1 cellular context compared by ENCODE assay signal in the genomic region with DNA sequence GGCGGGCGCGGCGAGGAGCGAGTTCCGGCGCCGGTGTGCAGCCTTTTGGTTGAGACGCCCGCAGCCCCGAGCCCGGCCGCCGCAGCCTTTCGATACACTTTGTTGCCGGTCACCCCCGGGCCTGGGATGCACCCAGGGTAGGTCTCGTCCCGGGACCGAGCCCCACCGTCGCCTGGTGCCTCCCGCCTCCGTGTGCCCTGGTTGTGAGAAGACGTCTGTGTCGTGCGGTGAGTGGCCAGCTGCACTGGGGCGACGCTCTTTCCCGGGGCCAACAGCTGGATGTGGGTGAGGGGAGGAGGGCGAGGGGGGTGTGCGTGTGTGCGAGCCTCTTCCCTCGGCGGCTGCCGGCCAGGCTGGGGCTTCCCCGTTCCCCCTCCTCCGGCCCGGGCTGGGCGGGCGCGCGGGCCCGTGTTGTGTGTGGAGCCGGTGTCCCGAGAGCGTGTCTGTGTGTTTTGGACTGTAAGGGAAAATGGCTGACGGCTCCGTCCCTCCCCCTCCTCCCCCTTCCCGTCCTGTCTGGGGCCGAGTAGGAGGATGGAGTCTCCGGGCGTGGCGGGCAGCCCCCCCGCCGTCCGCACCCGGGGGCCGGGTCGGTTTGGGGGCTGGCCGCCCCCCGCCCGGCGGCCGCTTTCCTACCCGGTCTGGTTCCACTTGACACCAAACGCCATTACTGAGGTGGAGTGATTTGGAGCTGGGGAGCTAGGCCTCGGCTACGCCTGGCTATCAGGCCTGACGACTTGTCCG.
TF ChIP-seq lines count a peak whose summit lies in the region.

No MANE protein-coding gene starts in this region.

TF ChIP-seq in HEK293, 187 proteins besides CTCF, POLR2A, EP300 and RAD21 (continued from another document):
- TF ChIP-seq KLF1 (tag by site-specific recombination; IDR thresholded peaks at IDR 0.05): peak; percentile 8; the same call in 1 of the 2 replicates
- TF ChIP-seq ZNF423 (tag by site-specific recombination; IDR thresholded peaks at IDR 0.05): peak; percentile 57; the same call in 1 of the 2 replicates
- TF ChIP-seq ZNF202 (tag by site-specific recombination; IDR thresholded peaks at IDR 0.05; ENCODE audit: borderline replicate concordance): no peak
- peak; percentile 46; the same call in 1 of the 2 replicates for TF ChIP-seq EGR2 (tag by site-specific recombination; IDR thresholded peaks at IDR 0.05; ENCODE audit: low read depth)
- TF ChIP-seq KLF9 (tag by site-specific recombination; IDR thresholded peaks at IDR 0.05; ENCODE audit: low read depth): peak; percentile 75; the same call in 1 of the 2 replicates
- TF ChIP-seq, protein P1, sequence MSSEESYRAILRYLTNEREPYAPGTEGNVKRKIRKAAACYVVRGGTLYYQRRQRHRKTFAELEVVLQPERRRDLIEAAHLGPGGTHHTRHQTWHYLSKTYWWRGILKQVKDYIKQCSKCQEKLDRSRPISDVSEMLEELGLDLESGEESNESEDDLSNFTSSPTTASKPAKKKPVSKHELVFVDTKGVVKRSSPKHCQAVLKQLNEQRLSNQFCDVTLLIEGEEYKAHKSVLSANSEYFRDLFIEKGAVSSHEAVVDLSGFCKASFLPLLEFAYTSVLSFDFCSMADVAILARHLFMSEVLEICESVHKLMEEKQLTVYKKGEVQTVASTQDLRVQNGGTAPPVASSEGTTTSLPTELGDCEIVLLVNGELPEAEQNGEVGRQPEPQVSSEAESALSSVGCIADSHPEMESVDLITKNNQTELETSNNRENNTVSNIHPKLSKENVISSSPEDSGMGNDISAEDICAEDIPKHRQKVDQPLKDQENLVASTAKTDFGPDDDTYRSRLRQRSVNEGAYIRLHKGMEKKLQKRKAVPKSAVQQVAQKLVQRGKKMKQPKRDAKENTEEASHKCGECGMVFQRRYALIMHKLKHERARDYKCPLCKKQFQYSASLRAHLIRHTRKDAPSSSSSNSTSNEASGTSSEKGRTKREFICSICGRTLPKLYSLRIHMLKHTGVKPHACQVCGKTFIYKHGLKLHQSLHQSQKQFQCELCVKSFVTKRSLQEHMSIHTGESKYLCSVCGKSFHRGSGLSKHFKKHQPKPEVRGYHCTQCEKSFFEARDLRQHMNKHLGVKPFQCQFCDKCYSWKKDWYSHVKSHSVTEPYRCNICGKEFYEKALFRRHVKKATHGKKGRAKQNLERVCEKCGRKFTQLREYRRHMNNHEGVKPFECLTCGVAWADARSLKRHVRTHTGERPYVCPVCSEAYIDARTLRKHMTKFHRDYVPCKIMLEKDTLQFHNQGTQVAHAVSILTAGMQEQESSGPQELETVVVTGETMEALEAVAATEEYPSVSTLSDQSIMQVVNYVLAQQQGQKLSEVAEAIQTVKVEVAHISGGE (tag by site-specific recombination; conservative IDR thresholded peaks at IDR 0.05; ENCODE audit: low read depth): peak; percentile 41
- TF ChIP-seq ZNF140 (tag by site-specific recombination; IDR thresholded peaks at IDR 0.05): no peak
- TF ChIP-seq, protein P2, sequence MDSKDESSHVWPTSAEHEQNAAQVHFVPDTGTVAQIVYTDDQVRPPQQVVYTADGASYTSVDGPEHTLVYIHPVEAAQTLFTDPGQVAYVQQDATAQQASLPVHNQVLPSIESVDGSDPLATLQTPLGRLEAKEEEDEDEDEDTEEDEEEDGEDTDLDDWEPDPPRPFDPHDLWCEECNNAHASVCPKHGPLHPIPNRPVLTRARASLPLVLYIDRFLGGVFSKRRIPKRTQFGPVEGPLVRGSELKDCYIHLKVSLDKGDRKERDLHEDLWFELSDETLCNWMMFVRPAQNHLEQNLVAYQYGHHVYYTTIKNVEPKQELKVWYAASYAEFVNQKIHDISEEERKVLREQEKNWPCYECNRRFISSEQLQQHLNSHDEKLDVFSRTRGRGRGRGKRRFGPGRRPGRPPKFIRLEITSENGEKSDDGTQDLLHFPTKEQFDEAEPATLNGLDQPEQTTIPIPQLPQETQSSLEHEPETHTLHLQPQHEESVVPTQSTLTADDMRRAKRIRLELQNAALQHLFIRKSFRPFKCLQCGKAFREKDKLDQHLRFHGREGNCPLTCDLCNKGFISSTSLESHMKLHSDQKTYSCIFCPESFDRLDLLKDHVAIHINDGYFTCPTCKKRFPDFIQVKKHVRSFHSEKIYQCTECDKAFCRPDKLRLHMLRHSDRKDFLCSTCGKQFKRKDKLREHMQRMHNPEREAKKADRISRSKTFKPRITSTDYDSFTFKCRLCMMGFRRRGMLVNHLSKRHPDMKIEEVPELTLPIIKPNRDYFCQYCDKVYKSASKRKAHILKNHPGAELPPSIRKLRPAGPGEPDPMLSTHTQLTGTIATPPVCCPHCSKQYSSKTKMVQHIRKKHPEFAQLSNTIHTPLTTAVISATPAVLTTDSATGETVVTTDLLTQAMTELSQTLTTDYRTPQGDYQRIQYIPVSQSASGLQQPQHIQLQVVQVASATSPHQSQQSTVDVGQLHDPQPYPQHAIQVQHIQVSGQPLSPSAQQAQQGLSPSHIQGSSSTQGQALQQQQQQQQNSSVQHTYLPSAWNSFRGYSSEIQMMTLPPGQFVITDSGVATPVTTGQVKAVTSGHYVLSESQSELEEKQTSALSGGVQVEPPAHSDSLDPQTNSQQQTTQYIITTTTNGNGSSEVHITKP (tag by site-specific recombination; IDR thresholded peaks at IDR 0.05): peak; percentile 31; the same call in 1 of the 2 replicates
- TF ChIP-seq MYNN (tag by site-specific recombination; IDR thresholded peaks at IDR 0.05; ENCODE audit: borderline replicate concordance): no peak
- no peak for TF ChIP-seq ZNF549 (tag by site-specific recombination; IDR thresholded peaks at IDR 0.05)
- TF ChIP-seq KLF8 (tag by site-specific recombination; IDR thresholded peaks at IDR 0.05): peak; percentile 80
- peak; percentile 96 for TF ChIP-seq ZBTB20 (tag by site-specific recombination; IDR thresholded peaks at IDR 0.05)
- TF ChIP-seq ZSCAN30 (tag by site-specific recombination; IDR thresholded peaks at IDR 0.05): peak; percentile 46; the same call in 1 of the 2 replicates
- no peak for TF ChIP-seq ZBTB48 (tag by site-specific recombination; IDR thresholded peaks at IDR 0.05)
- 0 out of 2 replicates have a peak, but pooled peaks have one; percentile 13 for TF ChIP-seq ZNF184 (tag by site-specific recombination; IDR thresholded peaks at IDR 0.05)
- TF ChIP-seq MEIS1 (CRISPR knock-in tag; IDR thresholded peaks at IDR 0.05; ENCODE audit: borderline replicate concordance): peak; percentile 47; the same call in 1 of the 2 replicates
- TF ChIP-seq, protein P3, sequence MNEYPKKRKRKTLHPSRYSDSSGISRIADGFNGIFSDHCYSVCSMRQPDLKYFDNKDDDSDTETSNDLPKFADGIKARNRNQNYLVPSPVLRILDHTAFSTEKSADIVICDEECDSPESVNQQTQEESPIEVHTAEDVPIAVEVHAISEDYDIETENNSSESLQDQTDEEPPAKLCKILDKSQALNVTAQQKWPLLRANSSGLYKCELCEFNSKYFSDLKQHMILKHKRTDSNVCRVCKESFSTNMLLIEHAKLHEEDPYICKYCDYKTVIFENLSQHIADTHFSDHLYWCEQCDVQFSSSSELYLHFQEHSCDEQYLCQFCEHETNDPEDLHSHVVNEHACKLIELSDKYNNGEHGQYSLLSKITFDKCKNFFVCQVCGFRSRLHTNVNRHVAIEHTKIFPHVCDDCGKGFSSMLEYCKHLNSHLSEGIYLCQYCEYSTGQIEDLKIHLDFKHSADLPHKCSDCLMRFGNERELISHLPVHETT (tag by site-specific recombination; IDR thresholded peaks at IDR 0.05): no peak
- peak; percentile 66 for TF ChIP-seq SP3 (tag by site-specific recombination; IDR thresholded peaks at IDR 0.05)
- no peak for TF ChIP-seq SETDB1 (IDR thresholded peaks at IDR 0.05; ENCODE audit: insufficient read length, low read length)
- TF ChIP-seq HOXC10 (CRISPR knock-in tag; IDR thresholded peaks at IDR 0.05): peak; percentile 0; the same call in 1 of the 2 replicates
- TF ChIP-seq ZNF501 (tag by site-specific recombination; IDR thresholded peaks at IDR 0.05): 0 out of 2 replicates have a peak, but pooled peaks have one; percentile 59
- TF ChIP-seq GLIS2 (tag by site-specific recombination; IDR thresholded peaks at IDR 0.05): peak; percentile 91
- peak; percentile 74; the same call in 1 of the 2 replicates for TF ChIP-seq YY1 (tag by site-specific recombination; IDR thresholded peaks at IDR 0.05)
- peak; percentile 66 for TF ChIP-seq ZFHX2 (tag by site-specific recombination; conservative IDR thresholded peaks at IDR 0.05)
- TF ChIP-seq ZNF335 (tag by site-specific recombination; conservative IDR thresholded peaks at IDR 0.05): peak; percentile 46
- TF ChIP-seq ZNF596 (tag by site-specific recombination; IDR thresholded peaks at IDR 0.05): peak; percentile 62; the same call in 1 of the 2 replicates
- TF ChIP-seq ZNF600 (tag by site-specific recombination; IDR thresholded peaks at IDR 0.05): peak; percentile 90
- TF ChIP-seq ZNF660 (tag by site-specific recombination; IDR thresholded peaks at IDR 0.05): peak; percentile 77; the same call in 1 of the 2 replicates
- TF ChIP-seq, protein P4, sequence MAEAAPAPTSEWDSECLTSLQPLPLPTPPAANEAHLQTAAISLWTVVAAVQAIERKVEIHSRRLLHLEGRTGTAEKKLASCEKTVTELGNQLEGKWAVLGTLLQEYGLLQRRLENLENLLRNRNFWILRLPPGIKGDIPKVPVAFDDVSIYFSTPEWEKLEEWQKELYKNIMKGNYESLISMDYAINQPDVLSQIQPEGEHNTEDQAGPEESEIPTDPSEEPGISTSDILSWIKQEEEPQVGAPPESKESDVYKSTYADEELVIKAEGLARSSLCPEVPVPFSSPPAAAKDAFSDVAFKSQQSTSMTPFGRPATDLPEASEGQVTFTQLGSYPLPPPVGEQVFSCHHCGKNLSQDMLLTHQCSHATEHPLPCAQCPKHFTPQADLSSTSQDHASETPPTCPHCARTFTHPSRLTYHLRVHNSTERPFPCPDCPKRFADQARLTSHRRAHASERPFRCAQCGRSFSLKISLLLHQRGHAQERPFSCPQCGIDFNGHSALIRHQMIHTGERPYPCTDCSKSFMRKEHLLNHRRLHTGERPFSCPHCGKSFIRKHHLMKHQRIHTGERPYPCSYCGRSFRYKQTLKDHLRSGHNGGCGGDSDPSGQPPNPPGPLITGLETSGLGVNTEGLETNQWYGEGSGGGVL (tag by site-specific recombination; IDR thresholded peaks at IDR 0.05): peak; percentile 80
- TF ChIP-seq, protein P5, sequence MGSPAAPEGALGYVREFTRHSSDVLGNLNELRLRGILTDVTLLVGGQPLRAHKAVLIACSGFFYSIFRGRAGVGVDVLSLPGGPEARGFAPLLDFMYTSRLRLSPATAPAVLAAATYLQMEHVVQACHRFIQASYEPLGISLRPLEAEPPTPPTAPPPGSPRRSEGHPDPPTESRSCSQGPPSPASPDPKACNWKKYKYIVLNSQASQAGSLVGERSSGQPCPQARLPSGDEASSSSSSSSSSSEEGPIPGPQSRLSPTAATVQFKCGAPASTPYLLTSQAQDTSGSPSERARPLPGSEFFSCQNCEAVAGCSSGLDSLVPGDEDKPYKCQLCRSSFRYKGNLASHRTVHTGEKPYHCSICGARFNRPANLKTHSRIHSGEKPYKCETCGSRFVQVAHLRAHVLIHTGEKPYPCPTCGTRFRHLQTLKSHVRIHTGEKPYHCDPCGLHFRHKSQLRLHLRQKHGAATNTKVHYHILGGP (tag by site-specific recombination; IDR thresholded peaks at IDR 0.05): no peak
- 0 out of 2 replicates have a peak, but pooled peaks have one; percentile 36 for TF ChIP-seq ZNF76 (tag by site-specific recombination; IDR thresholded peaks at IDR 0.05; ENCODE audit: borderline replicate concordance, low read depth)
- peak; percentile 60; the same call in 1 of the 2 replicates for TF ChIP-seq GLIS1 (tag by site-specific recombination; IDR thresholded peaks at IDR 0.05)
- TF ChIP-seq, protein P6, sequence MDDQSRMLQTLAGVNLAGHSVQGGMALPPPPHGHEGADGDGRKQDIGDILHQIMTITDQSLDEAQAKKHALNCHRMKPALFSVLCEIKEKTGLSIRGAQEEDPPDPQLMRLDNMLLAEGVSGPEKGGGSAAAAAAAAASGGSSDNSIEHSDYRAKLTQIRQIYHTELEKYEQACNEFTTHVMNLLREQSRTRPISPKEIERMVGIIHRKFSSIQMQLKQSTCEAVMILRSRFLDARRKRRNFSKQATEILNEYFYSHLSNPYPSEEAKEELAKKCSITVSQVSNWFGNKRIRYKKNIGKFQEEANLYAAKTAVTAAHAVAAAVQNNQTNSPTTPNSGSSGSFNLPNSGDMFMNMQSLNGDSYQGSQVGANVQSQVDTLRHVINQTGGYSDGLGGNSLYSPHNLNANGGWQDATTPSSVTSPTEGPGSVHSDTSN (CRISPR knock-in tag; IDR thresholded peaks at IDR 0.05): peak; percentile 71
- TF ChIP-seq KLF7 (tag by site-specific recombination; IDR thresholded peaks at IDR 0.05; ENCODE audit: borderline replicate concordance): no peak
- peak; percentile 26 for TF ChIP-seq ZNF341 (tag by site-specific recombination; IDR thresholded peaks at IDR 0.05; ENCODE audit: low read depth)
- TF ChIP-seq SP7 (tag by site-specific recombination; IDR thresholded peaks at IDR 0.05): 0 out of 2 replicates have a peak, but pooled peaks have one; percentile 8
- peak; percentile 69 for TF ChIP-seq SP2 (tag by site-specific recombination; IDR thresholded peaks at IDR 0.05)
- TF ChIP-seq, protein P7, sequence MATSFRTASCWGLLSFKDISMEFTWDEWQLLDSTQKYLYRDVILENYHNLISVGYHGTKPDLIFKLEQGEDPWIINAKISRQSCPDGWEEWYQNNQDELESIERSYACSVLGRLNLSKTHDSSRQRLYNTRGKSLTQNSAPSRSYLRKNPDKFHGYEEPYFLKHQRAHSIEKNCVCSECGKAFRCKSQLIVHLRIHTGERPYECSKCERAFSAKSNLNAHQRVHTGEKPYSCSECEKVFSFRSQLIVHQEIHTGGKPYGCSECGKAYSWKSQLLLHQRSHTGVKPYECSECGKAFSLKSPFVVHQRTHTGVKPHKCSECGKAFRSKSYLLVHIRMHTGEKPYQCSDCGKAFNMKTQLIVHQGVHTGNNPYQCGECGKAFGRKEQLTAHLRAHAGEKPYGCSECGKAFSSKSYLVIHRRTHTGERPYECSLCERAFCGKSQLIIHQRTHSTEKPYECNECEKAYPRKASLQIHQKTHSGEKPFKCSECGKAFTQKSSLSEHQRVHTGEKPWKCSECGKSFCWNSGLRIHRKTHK (tag by site-specific recombination; IDR thresholded peaks at IDR 0.05): no peak
- TF ChIP-seq, protein P8, sequence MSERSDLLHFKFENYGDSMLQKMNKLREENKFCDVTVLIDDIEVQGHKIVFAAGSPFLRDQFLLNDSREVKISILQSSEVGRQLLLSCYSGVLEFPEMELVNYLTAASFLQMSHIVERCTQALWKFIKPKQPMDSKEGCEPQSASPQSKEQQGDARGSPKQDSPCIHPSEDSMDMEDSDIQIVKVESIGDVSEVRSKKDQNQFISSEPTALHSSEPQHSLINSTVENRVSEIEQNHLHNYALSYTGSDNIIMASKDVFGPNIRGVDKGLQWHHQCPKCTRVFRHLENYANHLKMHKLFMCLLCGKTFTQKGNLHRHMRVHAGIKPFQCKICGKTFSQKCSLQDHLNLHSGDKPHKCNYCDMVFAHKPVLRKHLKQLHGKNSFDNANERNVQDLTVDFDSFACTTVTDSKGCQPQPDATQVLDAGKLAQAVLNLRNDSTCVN (tag by site-specific recombination; optimal IDR thresholded peaks at IDR 0.05): peak; percentile 74
- 0 out of 2 replicates have a peak, but pooled peaks have one; percentile 28 for TF ChIP-seq ZBTB8A (tag by site-specific recombination; IDR thresholded peaks at IDR 0.05)
